Comparison of ENCODE assay signal across 20 cellular contexts in the genomic region with DNA sequence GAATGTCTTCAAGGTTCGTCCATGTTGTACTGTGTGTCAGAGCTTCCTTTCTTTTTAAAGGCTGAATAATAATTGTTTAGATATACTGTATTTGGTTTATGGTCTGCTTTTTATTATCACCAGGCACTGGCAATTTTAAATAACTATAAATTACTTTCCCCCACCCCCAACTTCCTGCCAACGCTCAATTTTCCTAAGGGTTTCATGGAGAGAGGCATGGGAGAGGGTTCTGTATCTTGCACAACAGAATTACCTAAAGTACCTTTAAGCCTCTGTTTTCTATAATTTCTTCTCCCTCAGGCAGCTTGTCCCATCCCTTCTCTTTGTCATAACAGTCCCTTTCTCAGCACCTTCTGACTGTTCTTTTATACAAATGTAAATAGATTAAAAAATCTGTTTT.
"Had no signal": no experiment of that assay in that cellular context is flagged by ENCODE, and none has a peak within 500 bp of the region (broad histone marks: within the 10 kb centered on the region; RNA-seq: fewer than 3 reads in every experiment).

No MANE protein-coding gene starts in this region.

- H3K27ac ChIP-seq: KMS-11, SJSA1 had no signal

- H3K27me3 ChIP-seq: SJSA1 had no signal

- H3K4me1 ChIP-seq: SJSA1 had no signal

- H3K4me2 ChIP-seq: KMS-11 had no signal

- DNase-seq: IMR-90, Kasumi-1, MV-4-11, NCI-H1048, NCI-H1105, NCI-H1436 treated with DMSO at 0.1 percent for 48 hours, NCI-H1694 treated with DMSO at 0.1 percent for 48 hours, NCI-H1930, NCI-H2081, NCI-H2107, NCI-H2227 treated with DMSO at 0.1 percent for 48 hours, NCI-H524, NCI-H69, NCI-H774, Right ventricle myocardium superior, RPMI8226, SIG-M5 had no signal

- ATAC-seq: HepG2 had no signal

- H3K4me3 ChIP-seq: SJSA1 had no signal

- H3K9ac ChIP-seq: KMS-11 had no signal

- H3K9me3 ChIP-seq: SJSA1 had no signal
